In the genomic region with DNA sequence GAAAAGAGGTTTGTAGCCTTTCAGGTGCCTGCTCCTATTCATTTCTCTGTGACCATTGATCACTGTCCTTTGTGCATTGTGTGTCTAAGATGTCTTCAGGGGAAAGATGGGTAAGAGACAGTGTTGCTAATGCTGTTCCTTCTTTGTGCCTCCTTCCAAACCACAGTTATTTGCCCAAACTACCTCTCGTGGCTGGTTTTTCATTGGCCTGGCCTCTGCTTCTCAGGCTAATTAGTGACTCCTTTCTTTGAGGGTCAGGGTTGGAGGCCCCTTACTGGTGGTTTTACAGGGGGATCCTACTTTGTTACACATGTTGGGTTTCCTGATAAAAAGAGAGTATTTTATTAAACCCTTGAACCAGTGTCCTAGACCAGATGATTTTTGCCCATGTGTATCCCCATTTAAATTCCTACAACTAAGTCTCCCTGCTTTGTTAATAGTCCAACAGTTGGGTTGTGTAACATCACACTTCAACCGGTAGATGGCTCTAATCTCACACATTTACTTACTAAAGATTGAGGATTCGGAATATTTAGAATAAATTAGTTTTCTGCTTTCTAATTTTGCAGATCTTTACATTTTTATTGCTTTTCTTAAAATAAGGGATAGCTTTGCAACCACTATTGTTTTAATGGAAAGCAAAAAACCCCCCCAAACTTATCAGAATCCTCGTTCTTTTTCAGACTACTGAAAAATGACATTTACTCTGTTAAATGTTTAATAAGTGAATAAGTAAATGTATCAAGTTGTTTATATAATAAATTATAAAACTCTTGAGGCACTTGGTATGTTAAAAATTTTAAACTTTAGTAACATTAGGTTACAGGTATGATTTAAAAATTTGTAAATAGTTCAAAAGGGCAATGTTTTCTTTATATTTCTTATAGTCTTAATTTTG, we compare ENCODE assay signal across 9 cellular contexts. TPM values are rescaled to one million over a fixed set of nuclear protein-coding genes. Genes with fewer than 3 reads are reported as not detected.
DNase-seq lines count a peak whose midpoint lies in the region; ATAC-seq, FAIRE-seq and TF ChIP-seq lines count a peak whose summit lies in the region.
"Had no signal": no experiment of that assay in that cellular context is flagged by ENCODE, and none has a peak within 500 bp of the region (broad histone marks: within the 10 kb centered on the region; RNA-seq: fewer than 3 reads in every experiment).

No MANE protein-coding gene starts in this region.

- RAD21 ChIA-PET in GM12878 (lab: Charles Lee; ENCODE audit: unreplicated experiment): interaction anchor here (0.9 to 3.1 kb wide), 5 partner anchors 9 to 209 kb away, joined by 3 to 22 read pairs (median 4); partner anchors contain the start of genes HSPD1, HSPE1 and MOB4

- POLR2A ChIA-PET in GM12878 (lab: Charles Lee): interaction anchor here (1.0 to 1.9 kb wide), 2 partner anchors 71 to 580 kb away, joined by 3 to 5 read pairs; no protein-coding TSS in a partner anchor

- TF ChIP-seq POLR2A in GM12878 (IDR thresholded peaks at IDR 0.05; ENCODE audit: low read depth, low read length) (no peak), stomach (IDR thresholded peaks at IDR 0.05) (no peak)

- H3K9ac ChIP-seq in BLaER1 treated with 17β-estradiol and CSF1 and Interleukin-3, amounts not matched to agents 10 nM and 100 nM: peak overlapping the region; percentile 81 to 92 (median 85)
- H3K9ac ChIP-seq in GM12878 (ENCODE audit: control insufficient read depth, insufficient read depth, low read length): peak overlapping the region; percentile 82

- TF ChIP-seq EP300 in GM12878 (IDR thresholded peaks at IDR 0.05; ENCODE audit: borderline replicate concordance in 1 of 2, control insufficient read depth in 1 of 2, low read depth in 2 of 2, low read length in 2 of 2) (no peak), stomach (IDR thresholded peaks at IDR 0.05) (no peak)

- TF ChIP-seq RAD21 in GM12878 (IDR thresholded peaks at IDR 0.05; ENCODE audit: insufficient read depth, low read depth, low read length): peak; percentile 78

- H3K4me3 ChIP-seq in BLaER1 treated with 17β-estradiol and CSF1 and Interleukin-3, amounts not matched to agents 10 nM and 100 nM: peak overlapping the region; percentile 71 to 98 (median 96)
- H3K4me3 ChIP-seq in GM12878 (peak overlapping the region; percentile 81), stomach (peak overlapping the region; percentile 81 to 100 (median 94))

- no peak overlapping the region for H2AFZ ChIP-seq in GM12878 (ENCODE audit: control insufficient read depth, low read depth, low read length)

- TF ChIP-seq CTCF in GM12878 (IDR thresholded peaks at IDR 0.05 in 2 of 3, conservative IDR thresholded peaks at IDR 0.05 in 1 of 3; ENCODE audit: control insufficient read depth in 2 of 3, extremely low read depth in 1 of 3, insufficient read depth in 1 of 3, low read depth in 3 of 3, low read length in 3 of 3) (peak; percentile 61 to 69 (median 66)), stomach (IDR thresholded peaks at IDR 0.05) (peak in 5 of 7 experiments; percentile 34 to 75 (median 69))

- no peaks in the 10 kb centered on the region for H3K9me3 ChIP-seq in BLaER1 treated with 17β-estradiol and CSF1 and Interleukin-3, amounts not matched to agents 10 nM and 100 nM (replicated peaks in 1 of 11)
- H3K9me3 ChIP-seq in GM12878 (replicated peaks; ENCODE audit: control insufficient read depth, insufficient read depth, low read length): no peaks in the 10 kb centered on the region
- no peaks in the 10 kb centered on the region for H3K9me3 ChIP-seq in stomach

- H3K79me2 ChIP-seq in GM12878 (ENCODE audit: control insufficient read depth, insufficient read depth, low read length): peaks cover 61% of the 10 kb centered on the region

- CTCF ChIA-PET in GM12878 (lab: Yijun Ruan, JAX): interaction anchor here (0.6 to 4.5 kb wide), 13 partner anchors 8 to 589 kb away, joined by 3 to 60 read pairs (median 3); no protein-coding TSS in a partner anchor

- in situ Hi-C loops in GM12878 (cut with MboI): loop anchor here (5.0 kb wide), 1 partner anchor 70 kb away; no protein-coding TSS in a partner anchor

- SMC1A ChIA-PET in GM12878 (lab: Charles Lee; ENCODE audit: uncharacterized antibody, unreplicated experiment): interaction anchor here (0.6 to 8.9 kb wide), 9 partner anchors 60 to 589 kb away, joined by 3 to 58 read pairs (median 4); partner anchors contain the start of genes HSPD1 and HSPE1

- H3K4me1 ChIP-seq in BLaER1 treated with 17β-estradiol and CSF1 and Interleukin-3, amounts not matched to agents 10 nM and 100 nM: peaks cover 32 to 57% (median 38%) of the 10 kb centered on the region in 10 experiments
- H3K4me1 ChIP-seq in GM12878 (ENCODE audit: control insufficient read depth, insufficient read depth, low read length) (peaks cover 14% of the 10 kb centered on the region), stomach (peaks cover 31 to 48% (median 37%) of the 10 kb centered on the region in 4 donors)

- H4K20me1 ChIP-seq in BLaER1 treated with 17β-estradiol and CSF1 and Interleukin-3, amounts not matched to agents 10 nM and 100 nM: peaks cover 0 to 72% (median 60%) of the 10 kb centered on the region in 11 experiments; a peak in 20 of 22 replicates
- no peaks in the 10 kb centered on the region; the same call in 1 of the 2 replicates for H4K20me1 ChIP-seq in GM12878 (ENCODE audit: control insufficient read depth, insufficient read depth)

- intact Hi-C loops in GM12878 (cut with micrococcal nuclease; ENCODE audit: unreplicated experiment) (loop anchor here (1.0 to 5.0 kb wide), 4 partner anchors 70 to 255 kb away; partner anchors contain the start of genes COQ10B and MOB4), stomach (cut with DNase I; ENCODE audit: low total_unique reads) (no loop called here)

- DNase-seq in NCI-H526 treated with DMSO at 0.1 percent for 48 hours (lab: John Stamatoyannopoulos, UW): peak; percentile 31
- no peak for DNase-seq in GM12878 (ENCODE audit: low read depth, low spot score)
- DNase-seq in islet precursor cell: peak; percentile 71
- DNase-seq in stomach: no peak

- H3K4me2 ChIP-seq in BLaER1 treated with 17β-estradiol and CSF1 and Interleukin-3, amounts not matched to agents 10 nM and 100 nM: peak overlapping the region; percentile 92 to 99 (median 97)
- peak overlapping the region; percentile 79 for H3K4me2 ChIP-seq in GM12878 (ENCODE audit: control insufficient read depth, insufficient read depth)

- no peak for FAIRE-seq in GM12878 (lab: Jason Lieb, UNC)

- 12% methylated on average over 4 of the region's 4 CpGs for WGBS in GM12878 (ENCODE audit: insufficient coverage, insufficient replicate concordance, low lambda C conversion rate, missing lambda C conversion rate)
- WGBS in stomach, 5 donors: 5 to 7% (median 6%) methylated on average over 4 of the region's 4 CpGs

- ATAC-seq in GM18502 (IDR thresholded peaks at IDR 0.05; ENCODE audit: poor library complexity, unreplicated experiment) (peak; percentile 24), GM12878 (peak; percentile 7), HG03469 (IDR thresholded peaks at IDR 0.05; ENCODE audit: unreplicated experiment) (no peak), HG03139 (IDR thresholded peaks at IDR 0.05; ENCODE audit: unreplicated experiment) (no peak)

- H3K36me3 ChIP-seq in BLaER1 treated with 17β-estradiol and CSF1 and Interleukin-3, amounts not matched to agents 10 nM and 100 nM: peaks cover 2 to 39% (median 30%) of the 10 kb centered on the region in 11 experiments; a peak in 20 of 22 replicates
- peaks cover 0 to 9% of the 10 kb centered on the region in 2 experiments; a peak in 2 of 4 replicates for H3K36me3 ChIP-seq in GM12878 (ENCODE audit: control insufficient read depth in 2 of 2, insufficient read depth in 2 of 2, low read length in 1 of 2)
- H3K36me3 ChIP-seq in stomach: peaks cover 0 to 7% (median 3%) of the 10 kb centered on the region in 4 donors

- no TSS peak for BruUV-seq in GM12878 (replicated peaks; lab: Mats Ljungman, UMichigan)

- H3K27me3 ChIP-seq in BLaER1 treated with 17β-estradiol and CSF1 and Interleukin-3, amounts not matched to agents 10 nM and 100 nM: no peaks in the 10 kb centered on the region
- H3K27me3 ChIP-seq in GM12878 (replicated peaks in 1 of 2; ENCODE audit: control insufficient read depth in 2 of 2, insufficient read depth in 2 of 2, low read length in 1 of 2) (no peaks in the 10 kb centered on the region), stomach (no peaks in the 10 kb centered on the region)

- H3K27ac ChIP-seq in BLaER1 treated with 17β-estradiol and CSF1 and Interleukin-3, amounts not matched to agents 10 nM and 100 nM: peak overlapping the region in 3 of 11 experiments; percentile 6 to 84 (median 26); a peak in 4 of 22 replicates
- no peak overlapping the region; the same call in 1 of the 2 replicates for H3K27ac ChIP-seq in GM12878 (ENCODE audit: control insufficient read depth, insufficient read depth)
- no peak overlapping the region for H3K27ac ChIP-seq in stomach

RNA-seq across cellular contexts. Expression of gene MARS2, which starts 2.4 kb away (rescaled TPM):
- total RNA-seq in GM12878 (2013; cell fraction: nucleolus; rRNA removed): 15.7 and 18.9 TPM in 2 replicates
- 22.5 and 22.9 TPM in 2 replicates for total RNA-seq in GM12878 (2014; rRNA removed)
- total RNA-seq in GM12878 (2014; rRNA removed; fragmentation: Illumina TruSeq; extraction: Trizol): 13.9 and 14.1 TPM in 2 replicates
- 21.7 and 22.7 TPM in 2 replicates for total RNA-seq in GM12878 (2021)
- polyA plus RNA-seq in GM12878 (2011; ENCODE audit: low read depth): 5.5 TPM
- 9.1 and 14.4 TPM in 2 replicates for polyA plus RNA-seq in GM12878 (2011; rRNA removed)
- 12.1 and 12.4 TPM in 2 replicates for polyA plus RNA-seq in GM12878 (2011; cell fraction: cytosol; rRNA removed)
- polyA plus RNA-seq in GM12878 (2011; cell fraction: nucleus; rRNA removed): 22.9 and 24.9 TPM in 2 replicates
- 7.2 and 7.9 TPM in 2 replicates for polyA plus RNA-seq in GM12878 (2012)
- 20.1 and 21.5 TPM in 2 replicates for polyA plus RNA-seq in GM12878 (2014; fragmentation: Illumina TruSeq; extraction: Trizol)
- 1 to 10 TPM; 4.0 to 6.9 TPM for polyA plus RNA-seq in GM12878 (2014; fragmentation: Nextera tagmentation; extraction: Ambion mirVana)
- polyA plus RNA-seq in GM12878 (2014; rRNA removed): 18.0 and 18.2 TPM in 2 replicates
- 10 to 100 TPM; 19.0 to 22.4 TPM for polyA plus RNA-seq in GM12878 (2016; fragmentation: Nextera tagmentation; extraction: Ambion mirVana)
- 21.0 and 24.8 TPM in 2 replicates for polyA minus RNA-seq in GM12878 (2011; rRNA and poly(A)+ RNA removed)
- polyA minus RNA-seq in GM12878 (2011; cell fraction: cytosol; rRNA and poly(A)+ RNA removed): 8.7 and 10.0 TPM in 2 replicates
- 24.4 and 43.7 TPM in 2 replicates for polyA minus RNA-seq in GM12878 (2011; cell fraction: nucleus; rRNA and poly(A)+ RNA removed)
- 10 to 100 TPM in 1 of 5 donors, 1 to 10 TPM in 3, under 1 TPM in 1; 0.58 to 14.8 (median 6.8) TPM for total RNA-seq in stomach
- 1 to 10 TPM; 2.4 to 3.2 (median 3.0) TPM for polyA plus RNA-seq in stomach

RNA-seq across cellular contexts. Expression of gene RFTN2, which starts 32.2 kb away (rescaled TPM):
- total RNA-seq in GM12878 (2013; cell fraction: nucleolus; rRNA removed): not detected in 2 replicates
- total RNA-seq in GM12878 (2014; rRNA removed) (not detected in 2 replicates), GM12878 (2014; rRNA removed; fragmentation: Illumina TruSeq; extraction: Trizol) (not detected in 2 replicates), GM12878 (2021) (not detected in 2 replicates), stomach (10 to 100 TPM in 2 of 5 donors, 1 to 10 TPM in 1, under 1 TPM in 2; 0.45 to 13.3 (median 1.6) TPM)
- polyA plus RNA-seq in GM12878 (2011; ENCODE audit: low read depth): not detected
- polyA plus RNA-seq in GM12878 (2011; rRNA removed) (not detected in 2 replicates), GM12878 (2014; fragmentation: Illumina TruSeq; extraction: Trizol) (not detected in 2 replicates), GM12878 (2014; fragmentation: Nextera tagmentation; extraction: Ambion mirVana) (not detected), GM12878 (2014; rRNA removed) (not detected in 2 replicates), GM12878 (2016; fragmentation: Nextera tagmentation; extraction: Ambion mirVana) (under 1 TPM; 0.09 to 0.23 TPM), stomach (1 to 10 TPM in 2 of 3 donors, under 1 TPM in 1; 0.65 to 5.0 (median 2.7) TPM)
- polyA plus RNA-seq in GM12878 (2011; cell fraction: cytosol; rRNA removed): not detected in 2 replicates
- not detected in 2 replicates for polyA plus RNA-seq in GM12878 (2011; cell fraction: nucleus; rRNA removed)
- 0.04 and 0.05 TPM in 2 replicates for polyA plus RNA-seq in GM12878 (2012)
- polyA minus RNA-seq in GM12878 (2011; rRNA and poly(A)+ RNA removed): not detected in 2 replicates
- polyA minus RNA-seq in GM12878 (2011; cell fraction: cytosol; rRNA and poly(A)+ RNA removed): not detected in 2 replicates
- polyA minus RNA-seq in GM12878 (2011; cell fraction: nucleus; rRNA and poly(A)+ RNA removed): not detected in 2 replicates
- total RNA-seq: T-helper 2 cell treated with Interferon-gamma antibody and Interleukin-4, amounts not matched to agents 100 ng/mL and 5 ng/mL, for 36 hours had no signal

Comparison
In these comparisons a context has a peak if more than half of its experiments do, and no peak if none do; other contexts are left out.
1. ATAC-seq: peak in GM18502 (single experiment) and GM12878 (single experiment); none in HG03469 (single experiment) and HG03139 (single experiment).
2. DNase-seq: peak in NCI-H526 treated with DMSO at 0.1 percent for 48 hours (single experiment) and islet precursor cell (single experiment); none in GM12878 (single experiment) and stomach (single experiment).
3. Peak in every context shown above with its lines, with median percentiles within 50 percentile points of each other: H3K4me3 ChIP-seq.